In genomic region chr2:106572541-106573148, GRCh38 we compare ENCODE assay signal across 8 cellular contexts.
DNase-seq lines count a peak whose midpoint lies in the region; ATAC-seq and FAIRE-seq lines count a peak whose summit lies in the region.

No MANE protein-coding gene starts in this region.

- H3K9me3 ChIP-seq in small intestine (ENCODE audit: control insufficient read depth, low read depth), result no peaks in the 10 kb centered on the region
- no peaks in the 10 kb centered on the region for H3K9me3 ChIP-seq in mesenchymal stem cell (ENCODE audit: control insufficient read depth, low read length)

- no peak overlapping the region for H3K4ac ChIP-seq in mesenchymal stem cell (ENCODE audit: low read depth in 1 of 2, low read length in 2 of 2)

- H3K27me3 ChIP-seq in small intestine (ENCODE audit: control insufficient read depth in 2 of 2, insufficient read depth in 2 of 2, low read length in 2 of 2), result no peaks in the 10 kb centered on the region
- peaks cover 14 to 18% of the 10 kb centered on the region in 2 experiments for H3K27me3 ChIP-seq in mesenchymal stem cell (ENCODE audit: control insufficient read depth in 1 of 2, insufficient read depth in 1 of 2, low read length in 2 of 2)

- no peak overlapping the region for H3K9ac ChIP-seq in mesenchymal stem cell (ENCODE audit: low read length)

- H3K4me1 ChIP-seq in small intestine (ENCODE audit: control insufficient read depth in 2 of 2, insufficient read depth in 1 of 2, low read depth in 1 of 2, low read length in 1 of 2) (no peaks in the 10 kb centered on the region), mesenchymal stem cell (ENCODE audit: control insufficient read depth, insufficient read depth, low read depth, low read length) (peaks cover 3% of the 10 kb centered on the region)

- H3K4me2 ChIP-seq in mesenchymal stem cell (ENCODE audit: low read length, poor library complexity, severe bottlenecking), result no peak overlapping the region

- no peak overlapping the region for H2BK5ac ChIP-seq in mesenchymal stem cell (ENCODE audit: low read depth, low read length, poor library complexity, severe bottlenecking)

- H3K36me3 ChIP-seq in small intestine (ENCODE audit: control insufficient read depth in 2 of 2, insufficient read depth in 2 of 2, low read length in 2 of 2) (no peaks in the 10 kb centered on the region), mesenchymal stem cell (ENCODE audit: control insufficient read depth in 1 of 2, insufficient read depth in 2 of 2, low read depth in 1 of 2, low read length in 2 of 2) (no peaks in the 10 kb centered on the region)

- 43 to 51% (median 50%) methylated on average over 4 of the region's 4 CpGs for WGBS in small intestine, 3 donors
- 37% methylated on average over 2 of the region's 4 CpGs for WGBS in mesenchymal stem cell

- H2AFZ ChIP-seq in mesenchymal stem cell (ENCODE audit: low read depth, low read length), result no peak overlapping the region

- DNase-seq in NOMO-1 treated with DMSO at 0.1 percent for 48 hours (lab: John Stamatoyannopoulos, UW; ENCODE audit: unreplicated experiment) (peak; percentile 18), NOMO-1 (lab: John Stamatoyannopoulos, UW; ENCODE audit: unreplicated experiment in 2 of 2) (no peak), Kasumi-1 (lab: John Stamatoyannopoulos, UW) (peak; percentile 43 to 54), dermis blood vessel endothelial cell (peak; percentile 14), small intestine (peak; percentile 6), mesenchymal stem cell (no peak), T-helper 9 cell (no peak)

- no peak overlapping the region for H3K23ac ChIP-seq in mesenchymal stem cell (ENCODE audit: low read length in 2 of 2)

- no peaks in the 10 kb centered on the region for H3K79me1 ChIP-seq in mesenchymal stem cell (replicated peaks; ENCODE audit: low read length, poor library complexity, severe bottlenecking)

- no peak overlapping the region for H2BK12ac ChIP-seq in mesenchymal stem cell (ENCODE audit: low read length in 2 of 2)

- FAIRE-seq in small intestine (lab: Jason Lieb, UNC), result no peak

- no peak overlapping the region for H4K91ac ChIP-seq in mesenchymal stem cell (ENCODE audit: low read length)

- no peak overlapping the region for H2BK120ac ChIP-seq in mesenchymal stem cell (ENCODE audit: low read depth, low read length)

- no peak overlapping the region for H3K4me3 ChIP-seq in small intestine (ENCODE audit: low read depth in 1 of 2, low read length in 2 of 2)
- no peak overlapping the region for H3K4me3 ChIP-seq in mesenchymal stem cell (ENCODE audit: insufficient read depth in 1 of 2, low read depth in 1 of 2, low read length in 2 of 2)

- H3K27ac ChIP-seq in small intestine (ENCODE audit: low read depth in 1 of 2, low read length in 1 of 2) (no peak overlapping the region), mesenchymal stem cell (ENCODE audit: low read length, poor library complexity, severe bottlenecking) (no peak overlapping the region)

- ATAC-seq in HG02973 (IDR thresholded peaks at IDR 0.05; ENCODE audit: unreplicated experiment), result no peak

- no peak overlapping the region for H3K18ac ChIP-seq in mesenchymal stem cell (ENCODE audit: low read depth in 1 of 2, low read length in 2 of 2)

- H2BK15ac ChIP-seq in mesenchymal stem cell (ENCODE audit: low read depth, poor library complexity, severe bottlenecking), result no peak overlapping the region

- no peak overlapping the region for H3K14ac ChIP-seq in mesenchymal stem cell (ENCODE audit: low read length in 2 of 2)

- H2AK5ac ChIP-seq in mesenchymal stem cell (ENCODE audit: low read length, severe bottlenecking), result no peak overlapping the region

- H4K8ac ChIP-seq in mesenchymal stem cell (ENCODE audit: low read length), result no peak overlapping the region

Comparison
In these comparisons a context has a peak if more than half of its experiments do, and no peak if none do; other contexts are left out.
1. DNase-seq: peak in NOMO-1 treated with DMSO at 0.1 percent for 48 hours (single experiment), Kasumi-1 (2 of 2), dermis blood vessel endothelial cell (single experiment) and small intestine (single experiment); none in NOMO-1 (0 of 2), mesenchymal stem cell (single experiment) and T-helper 9 cell (single experiment).